2 cellular contexts compared by ENCODE assay signal in genomic region chr10:80946073-80946472, GRCh38.
TF ChIP-seq lines count a peak whose summit lies in the region.

No MANE protein-coding gene starts in this region.

TF ChIP-seq in IMR-90, 13 proteins besides CTCF, POLR2A, EP300 and RAD21:
- TF ChIP-seq MAFK (IDR thresholded peaks at IDR 0.05; ENCODE audit: low read depth, low read length): 0 out of 2 replicates have a peak, but pooled peaks have one; percentile 11
- TF ChIP-seq MAZ (IDR thresholded peaks at IDR 0.05; ENCODE audit: borderline replicate concordance, low read depth, low read length): no peak
- TF ChIP-seq SMC3 (IDR thresholded peaks at IDR 0.05; ENCODE audit: low read depth, low read length): no peak
- TF ChIP-seq NFE2L2 (IDR thresholded peaks at IDR 0.05; ENCODE audit: low read depth, low read length): no peak

TF ChIP-seq in K562, 482 proteins besides CTCF, POLR2A, EP300 and RAD21:
- TF ChIP-seq BCLAF1 (IDR thresholded peaks at IDR 0.05; ENCODE audit: borderline replicate concordance in 1 of 2, control insufficient read depth in 1 of 2, low read depth in 2 of 2, low read length in 1 of 2) (no peak), C11orf30 (IDR thresholded peaks at IDR 0.05; ENCODE audit: low read depth) (peak; percentile 24; the same call in 1 of the 2 replicates), ZNF316 (IDR thresholded peaks at IDR 0.05) (peak; percentile 58; the same call in 1 of the 2 replicates), PTRF (tag; IDR thresholded peaks at IDR 0.05) (no peak), RBM25 (IDR thresholded peaks at IDR 0.05; ENCODE audit: low read depth, low read length, severe bottlenecking) (no peak), MLX (CRISPR knock-in tag; conservative IDR thresholded peaks at IDR 0.05) (no peak), SIN3A (IDR thresholded peaks at IDR 0.05; ENCODE audit: borderline replicate concordance in 2 of 2, control insufficient read depth in 1 of 2, low read depth in 2 of 2, low read length in 2 of 2) (no peak), NBN (IDR thresholded peaks at IDR 0.05; ENCODE audit: low read depth) (no peak), TEAD2 (tag; IDR thresholded peaks at IDR 0.05) (no peak)
